18 cellular contexts compared by ENCODE assay signal in the genomic region with DNA sequence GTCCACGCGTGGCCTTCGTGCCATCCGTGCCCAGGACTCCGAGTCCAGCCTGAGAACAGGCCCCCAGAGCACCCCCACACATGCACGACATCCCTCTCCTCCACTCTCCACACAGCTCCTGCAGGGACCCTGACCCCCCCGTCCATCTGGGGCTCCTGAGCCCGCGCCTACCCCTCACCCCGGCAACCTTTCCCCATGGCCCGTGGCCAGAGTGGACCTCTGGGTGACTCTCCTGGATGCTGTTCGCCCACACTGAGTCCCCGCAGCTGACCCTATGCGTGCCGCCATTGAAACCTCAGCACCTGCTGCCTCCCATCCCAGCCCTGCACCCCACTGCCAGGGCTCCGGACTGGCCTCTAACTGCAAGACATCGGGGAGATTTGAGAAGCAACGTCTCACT.
A peak's percentile ranks its signal among the peaks of the same experiment; 100 is the strongest.
DNase-seq lines count a peak whose midpoint lies in the region; ATAC-seq and TF ChIP-seq lines count a peak whose summit lies in the region.
"Had no signal": no experiment of that assay in that cellular context is flagged by ENCODE, and none has a peak within 500 bp of the region (broad histone marks: within the 10 kb centered on the region; RNA-seq: fewer than 3 reads in every experiment).

No MANE protein-coding gene starts in this region.

- no peaks in the 10 kb centered on the region for H3K27me3 ChIP-seq in aorta (ENCODE audit: control insufficient read depth in 1 of 2, insufficient read depth in 2 of 2, low read length in 1 of 2)
- peaks cover 36% of the 10 kb centered on the region for H3K27me3 ChIP-seq in SJCRH30

- no peak for DNase-seq in stimulated activated naive CD8-positive, alpha-beta T cell treated with anti-CD3 and anti-CD28 coated beads, Interleukin-15, amount 100 ng/mL, for 72 hours
- no peak for DNase-seq in stimulated activated naive CD8-positive, alpha-beta T cell treated with anti-CD3 and anti-CD28 coated beads, Interleukin-15, Interleukin-2, amounts not matched to agents 100 U/mL and 50 U/mL, for 24 hours
- DNase-seq in nephron progenitor cell (no peak), posterior vena cava (ENCODE audit: low spot score) (peak; percentile 64), aorta (no peak), C1 segment of cervical spinal cord (lab: John Stamatoyannopoulos, UW) (no peak), SJCRH30 (no peak)
- DNase-seq: Caco-2; CD4-positive, CD25-positive, alpha-beta regulatory T cell; CD8-positive, alpha-beta T cell; DMS153; DND-41; H9 had no signal

- no peaks in the 10 kb centered on the region for H3K9me3 ChIP-seq in aorta (ENCODE audit: control insufficient read depth, low read length)
- no peaks in the 10 kb centered on the region for H3K9me3 ChIP-seq in SJCRH30 (replicated peaks)
- H3K9me3 ChIP-seq: Caco-2 had no signal

- H3K27ac ChIP-seq in aorta (ENCODE audit: low read depth in 1 of 2, low read length in 2 of 2) = no peak overlapping the region
- H3K27ac ChIP-seq in SJCRH30 = no peak overlapping the region
- H3K27ac ChIP-seq: C4-2B had no signal

- no peaks in the 10 kb centered on the region for H3K36me3 Mint-ChIP-seq in nephron progenitor cell (ENCODE audit: low read depth)
- H3K36me3 Mint-ChIP-seq: CD4-positive, CD25-positive, alpha-beta regulatory T cell; CD8-positive, alpha-beta T cell had no signal

- H3K4me1 ChIP-seq in aorta (ENCODE audit: control insufficient read depth in 1 of 2, insufficient read depth in 2 of 2, low read length in 2 of 2) (no peaks in the 10 kb centered on the region), SJCRH30 (no peaks in the 10 kb centered on the region)
- H3K4me1 ChIP-seq: Caco-2 had no signal

- intact Hi-C loops in posterior vena cava (cut with DNase I) = no loop called here
- intact Hi-C loops in aorta (cut with DNase I) = no loop called here

- H3K9me3 Mint-ChIP-seq in stimulated activated naive CD8-positive, alpha-beta T cell treated with anti-CD3 and anti-CD28 coated beads, Interleukin-15, amount 100 ng/mL, for 72 hours = no peaks in the 10 kb centered on the region
- no peaks in the 10 kb centered on the region for H3K9me3 Mint-ChIP-seq in nephron progenitor cell
- H3K9me3 Mint-ChIP-seq: CD4-positive, CD25-positive, alpha-beta regulatory T cell; CD8-positive, alpha-beta T cell; GM23338; H9 had no signal

- no peak for TF ChIP-seq CTCF in nephron progenitor cell (IDR thresholded peaks at IDR 0.05)

- H3K27ac Mint-ChIP-seq in stimulated activated naive CD8-positive, alpha-beta T cell treated with anti-CD3 and anti-CD28 coated beads, Interleukin-15, amount 100 ng/mL, for 72 hours = no peak overlapping the region
- peak overlapping the region; percentile 57 for H3K27ac Mint-ChIP-seq in nephron progenitor cell
- H3K27ac Mint-ChIP-seq: CD4-positive, CD25-positive, alpha-beta regulatory T cell; CD8-positive, alpha-beta T cell; GM23338 had no signal

- peaks cover 29% of the 10 kb centered on the region for H3K27me3 Mint-ChIP-seq in stimulated activated naive CD8-positive, alpha-beta T cell treated with anti-CD3 and anti-CD28 coated beads, Interleukin-15, amount 100 ng/mL, for 72 hours
- H3K27me3 Mint-ChIP-seq in nephron progenitor cell (ENCODE audit: low read depth, poor library complexity) = peaks cover 23% of the 10 kb centered on the region

- peak; percentile 37 for ATAC-seq in stimulated activated naive CD8-positive, alpha-beta T cell treated with anti-CD3 and anti-CD28 coated beads, Interleukin-15, amount 100 ng/mL, for 72 hours
- no peak for ATAC-seq in stimulated activated naive CD8-positive, alpha-beta T cell treated with anti-CD3 and anti-CD28 coated beads, Interleukin-15, Interleukin-2, amounts not matched to agents 100 U/mL and 50 U/mL, for 24 hours
- ATAC-seq in aorta (ENCODE audit: low FRiP score) = peak; percentile 45
- no peak for ATAC-seq in HG03025 (IDR thresholded peaks at IDR 0.05; ENCODE audit: low FRiP score, unreplicated experiment)
- ATAC-seq: CD8-positive, alpha-beta T cell; GM12878; GM23338; HCT116 had no signal

- no peaks in the 10 kb centered on the region for H3K36me3 ChIP-seq in aorta (ENCODE audit: control insufficient read depth in 1 of 2, insufficient read depth in 2 of 2, low read length in 1 of 2)
- H3K36me3 ChIP-seq in SJCRH30 = no peaks in the 10 kb centered on the region

- no peak overlapping the region for H3K4me3 Mint-ChIP-seq in stimulated activated naive CD8-positive, alpha-beta T cell treated with anti-CD3 and anti-CD28 coated beads, Interleukin-15, amount 100 ng/mL, for 72 hours
- H3K4me3 Mint-ChIP-seq in nephron progenitor cell = no peak overlapping the region
- H3K4me3 Mint-ChIP-seq: CD4-positive, CD25-positive, alpha-beta regulatory T cell; CD8-positive, alpha-beta T cell; GM23338; H9 had no signal

- H3K4me3 ChIP-seq in aorta (ENCODE audit: low read length in 2 of 2) = no peak overlapping the region
- no peak overlapping the region for H3K4me3 ChIP-seq in SJCRH30
- H3K4me3 ChIP-seq: GM12878, GM23338 had no signal

- no peaks in the 10 kb centered on the region for H3K4me1 Mint-ChIP-seq in stimulated activated naive CD8-positive, alpha-beta T cell treated with anti-CD3 and anti-CD28 coated beads, Interleukin-15, amount 100 ng/mL, for 72 hours
- peaks cover 5% of the 10 kb centered on the region for H3K4me1 Mint-ChIP-seq in nephron progenitor cell
- H3K4me1 Mint-ChIP-seq: CD4-positive, CD25-positive, alpha-beta regulatory T cell; GM23338 had no signal

- 90 to 92% methylated on average over 18 of the region's 18 CpGs for WGBS in aorta, 2 donors

Comparison
In these comparisons a context has a peak if more than half of its experiments do, and no peak if none do; other contexts are left out.
1. ATAC-seq: peak in stimulated activated naive CD8-positive, alpha-beta T cell treated with anti-CD3 and anti-CD28 coated beads, Interleukin-15, amount 100 ng/mL, for 72 hours (single experiment) and aorta (single experiment); none in stimulated activated naive CD8-positive, alpha-beta T cell treated with anti-CD3 and anti-CD28 coated beads, Interleukin-15, Interleukin-2, amounts not matched to agents 100 U/mL and 50 U/mL, for 24 hours (single experiment) and HG03025 (single experiment).